In genomic region chr5:57298295-57298984, GRCh38 we compare ENCODE assay signal across 9 cellular contexts.
A peak's percentile ranks its signal among the peaks of the same experiment; 100 is the strongest.
DNase-seq lines count a peak whose midpoint lies in the region; ATAC-seq and TF ChIP-seq lines count a peak whose summit lies in the region.
"Had no signal": no experiment of that assay in that cellular context is flagged by ENCODE, and none has a peak within 500 bp of the region (broad histone marks: within the 10 kb centered on the region; RNA-seq: fewer than 3 reads in every experiment).

No MANE protein-coding gene starts in this region.

- H3K4me3 ChIP-seq in PC-9 = no peak overlapping the region

- H2AFZ ChIP-seq in PC-9 = no peak overlapping the region

- H3K27ac ChIP-seq in CD4-positive, alpha-beta T cell (ENCODE audit: low read depth, low read length) = no peak overlapping the region
- H3K27ac ChIP-seq in PC-9 = peak overlapping the region; percentile 48

- H3K27me3 Mint-ChIP-seq in CD4-positive, alpha-beta T cell = no peaks in the 10 kb centered on the region
- no peaks in the 10 kb centered on the region for H3K27me3 Mint-ChIP-seq in activated T-cell treated with anti-CD3 and anti-CD28 coated beads, Interleukin-2, amount 50 U/mL, for 4 hours (ENCODE audit: low read depth)
- H3K27me3 Mint-ChIP-seq in nephron progenitor cell (ENCODE audit: low read depth, poor library complexity) = peaks cover 4% of the 10 kb centered on the region
- no peaks in the 10 kb centered on the region for H3K27me3 Mint-ChIP-seq in stimulated activated naive CD8-positive, alpha-beta T cell treated with anti-CD3 and anti-CD28 coated beads, Interleukin-15, Interleukin-2, amounts not matched to agents 100 ng/mL and 50 ng/mL, for 24 hours
- H3K27me3 Mint-ChIP-seq: dendritic cell treated with granulocyte-macrophage colony-stimulating factor and Interleukin-4, amounts not matched to agents 40 ng/mL and 50 ng/mL, for 4 days had no signal

- H4K20me1 ChIP-seq in PC-9 (ENCODE audit: insufficient read depth) = no peaks in the 10 kb centered on the region

- TF ChIP-seq RAD21 in Ishikawa (IDR thresholded peaks at IDR 0.05; ENCODE audit: low read depth) = peak; percentile 84

- H3K36me3 ChIP-seq in PC-9 (ENCODE audit: low read depth) = no peaks in the 10 kb centered on the region

- no peaks in the 10 kb centered on the region for H3K9me3 ChIP-seq in CD4-positive, alpha-beta T cell (ENCODE audit: control insufficient read depth, low read length)
- peaks cover 17% of the 10 kb centered on the region for H3K9me3 ChIP-seq in PC-9 (ENCODE audit: insufficient read depth, low read depth)

- H3K4me3 Mint-ChIP-seq in CD4-positive, alpha-beta T cell = peak overlapping the region; percentile 68
- peak overlapping the region; percentile 68 for H3K4me3 Mint-ChIP-seq in activated T-cell treated with anti-CD3 and anti-CD28 coated beads, Interleukin-2, amount 50 U/mL, for 4 hours
- H3K4me3 Mint-ChIP-seq in nephron progenitor cell = no peak overlapping the region
- H3K4me3 Mint-ChIP-seq in stimulated activated naive CD8-positive, alpha-beta T cell treated with anti-CD3 and anti-CD28 coated beads, Interleukin-15, Interleukin-2, amounts not matched to agents 100 ng/mL and 50 ng/mL, for 24 hours = peak overlapping the region; percentile 54

- peak overlapping the region; percentile 10 for H3K4me2 ChIP-seq in PC-9

- no peaks in the 10 kb centered on the region for H3K79me2 ChIP-seq in PC-9 (ENCODE audit: low read depth)

- CTCF ChIA-PET in CD4-positive, alpha-beta T cell (lab: Charles Lee) = interaction anchor here (0.9 to 2.0 kb wide), 7 partner anchors 9 to 1164 kb away, joined by 3 to 17 read pairs (median 4); partner anchors contain the start of gene PLK2
- CTCF ChIA-PET in PC-9 (lab: Charles Lee) = interaction anchor here (0.6 to 1.3 kb wide), 5 partner anchors 352 to 1446 kb away, joined by 3 to 11 read pairs (median 5); no protein-coding TSS in a partner anchor

- BruUV-seq in PC-9 (replicated peaks; lab: Mats Ljungman, UMichigan) = no TSS peak

- H3K36me3 Mint-ChIP-seq in CD4-positive, alpha-beta T cell (ENCODE audit: low read depth) = no peaks in the 10 kb centered on the region
- no peaks in the 10 kb centered on the region for H3K36me3 Mint-ChIP-seq in activated T-cell treated with anti-CD3 and anti-CD28 coated beads, Interleukin-2, amount 50 U/mL, for 4 hours (ENCODE audit: insufficient read depth)
- H3K36me3 Mint-ChIP-seq in nephron progenitor cell (ENCODE audit: low read depth) = no peaks in the 10 kb centered on the region
- H3K36me3 Mint-ChIP-seq in stimulated activated naive CD8-positive, alpha-beta T cell treated with anti-CD3 and anti-CD28 coated beads, Interleukin-15, Interleukin-2, amounts not matched to agents 100 ng/mL and 50 ng/mL, for 24 hours (ENCODE audit: low read depth) = no peaks in the 10 kb centered on the region

- peak; percentile 66 to 84 (median 80) for DNase-seq in CD4-positive, alpha-beta T cell
- DNase-seq in PC-9 (peak; percentile 74 to 80), fibroblast of gingiva (ENCODE audit: low read depth) (peak; percentile 64), nephron progenitor cell (peak; percentile 93)
- peak; percentile 84 for DNase-seq in activated T-cell treated with anti-CD3 and anti-CD28 coated beads, Interleukin-2, amount 50 U/mL, for 4 hours

- no peaks in the 10 kb centered on the region for H3K9me2 ChIP-seq in PC-9 (ENCODE audit: insufficient read depth)

- TF ChIP-seq CTCF in CD4-positive, alpha-beta T cell (IDR thresholded peaks at IDR 0.05) = peak; percentile 69
- peak; percentile 86 for TF ChIP-seq CTCF in PC-9 (conservative IDR thresholded peaks at IDR 0.05)
- TF ChIP-seq CTCF in nephron progenitor cell (IDR thresholded peaks at IDR 0.05) = peak; percentile 74

- peak overlapping the region; percentile 64 for H3K27ac Mint-ChIP-seq in CD4-positive, alpha-beta T cell
- H3K27ac Mint-ChIP-seq in nephron progenitor cell = no peak overlapping the region
- peak overlapping the region; percentile 73 for H3K27ac Mint-ChIP-seq in stimulated activated naive CD8-positive, alpha-beta T cell treated with anti-CD3 and anti-CD28 coated beads, Interleukin-15, Interleukin-2, amounts not matched to agents 100 ng/mL and 50 ng/mL, for 24 hours
- H3K27ac Mint-ChIP-seq: dendritic cell treated with granulocyte-macrophage colony-stimulating factor and Interleukin-4, amounts not matched to agents 40 ng/mL and 50 ng/mL, for 4 days had no signal

- intact Hi-C loops in CD4-positive, alpha-beta T cell (cut with DNase I, micrococcal nuclease) = loop anchor here (5.0 to 10.0 kb wide), 3 partner anchors 204 to 1549 kb away; no protein-coding TSS in a partner anchor
- intact Hi-C loops in PC-9 (cut with micrococcal nuclease; ENCODE audit: unreplicated experiment) = loop anchor here (1.0 to 10.0 kb wide), 11 partner anchors 136 to 1706 kb away; no protein-coding TSS in a partner anchor

- peaks cover 4% of the 10 kb centered on the region; the same call in 1 of the 2 replicates for H3F3A ChIP-seq in PC-9 (ENCODE audit: insufficient read depth, low read depth)

- no peaks in the 10 kb centered on the region for H3K27me3 ChIP-seq in CD4-positive, alpha-beta T cell (ENCODE audit: control insufficient read depth, insufficient read depth, low read length)
- no peaks in the 10 kb centered on the region for H3K27me3 ChIP-seq in PC-9 (ENCODE audit: insufficient read depth, low read depth)

- TF ChIP-seq EP300 in Ishikawa (IDR thresholded peaks at IDR 0.05; ENCODE audit: borderline replicate concordance) = no peak

- peak; percentile 87 for ATAC-seq in CD4-positive, alpha-beta T cell (ENCODE audit: poor library complexity)
- peak; percentile 64 for ATAC-seq in GM19467 (IDR thresholded peaks at IDR 0.05; ENCODE audit: unreplicated experiment)
- ATAC-seq in activated T-cell treated with anti-CD3 and anti-CD28 coated beads, Interleukin-2, amount 50 U/mL, for 4 hours = peak; percentile 43 to 62

- H3K4me1 Mint-ChIP-seq in CD4-positive, alpha-beta T cell (ENCODE audit: low read depth) = peaks cover 23% of the 10 kb centered on the region
- peaks cover 22% of the 10 kb centered on the region for H3K4me1 Mint-ChIP-seq in activated T-cell treated with anti-CD3 and anti-CD28 coated beads, Interleukin-2, amount 50 U/mL, for 4 hours (ENCODE audit: low read depth)
- H3K4me1 Mint-ChIP-seq in nephron progenitor cell = peaks cover 35% of the 10 kb centered on the region
- H3K4me1 Mint-ChIP-seq in stimulated activated naive CD8-positive, alpha-beta T cell treated with anti-CD3 and anti-CD28 coated beads, Interleukin-15, Interleukin-2, amounts not matched to agents 100 ng/mL and 50 ng/mL, for 24 hours (ENCODE audit: low read depth) = peaks cover 45% of the 10 kb centered on the region

- H3K9me3 Mint-ChIP-seq in CD4-positive, alpha-beta T cell = no peaks in the 10 kb centered on the region
- no peaks in the 10 kb centered on the region for H3K9me3 Mint-ChIP-seq in activated T-cell treated with anti-CD3 and anti-CD28 coated beads, Interleukin-2, amount 50 U/mL, for 4 hours
- H3K9me3 Mint-ChIP-seq in nephron progenitor cell = no peaks in the 10 kb centered on the region
- H3K9me3 Mint-ChIP-seq in stimulated activated naive CD8-positive, alpha-beta T cell treated with anti-CD3 and anti-CD28 coated beads, Interleukin-15, Interleukin-2, amounts not matched to agents 100 ng/mL and 50 ng/mL, for 24 hours = no peaks in the 10 kb centered on the region
- H3K9me3 Mint-ChIP-seq: dendritic cell treated with granulocyte-macrophage colony-stimulating factor and Interleukin-4, amounts not matched to agents 40 ng/mL and 50 ng/mL, for 4 days had no signal

- H3K4me1 ChIP-seq in PC-9 (replicated peaks; ENCODE audit: insufficient read depth) = peaks cover 11% of the 10 kb centered on the region; the same call in 1 of the 2 replicates

- POLR2A ChIA-PET in CD4-positive, alpha-beta T cell (lab: Charles Lee) = interaction anchor here (3.4 kb wide), 1 partner anchor 1162 kb away, joined by 31 read pairs; the partner anchor contains the start of gene PLK2
- POLR2A ChIA-PET in PC-9 (lab: Charles Lee; ENCODE audit: unreplicated experiment) = interaction anchor here (0.5 to 1.1 kb wide), 2 partner anchors 292 to 481 kb away, joined by 3 to 5 read pairs; no protein-coding TSS in a partner anchor

TF ChIP-seq in Ishikawa, 13 proteins besides CTCF, POLR2A, EP300 and RAD21 (continues in another document):
- TF ChIP-seq USF1 (IDR thresholded peaks at IDR 0.05) = no peak
- TF ChIP-seq TEAD4 (IDR thresholded peaks at IDR 0.05) = no peak
- TF ChIP-seq ZBTB7A (IDR thresholded peaks at IDR 0.05; ENCODE audit: low read depth) = no peak
- TF ChIP-seq TAF1 (IDR thresholded peaks at IDR 0.05; ENCODE audit: low read depth) = no peak
- TF ChIP-seq FOXM1 (IDR thresholded peaks at IDR 0.05; ENCODE audit: borderline replicate concordance, low read depth) = no peak
- no peak for TF ChIP-seq REST (IDR thresholded peaks at IDR 0.05; ENCODE audit: low read depth)
- no peak for TF ChIP-seq YY1 (IDR thresholded peaks at IDR 0.05; ENCODE audit: low read depth)
